Comparison of ENCODE assay signal across 8 cellular contexts in genomic region chr7:92832623-92833023, GRCh38. TPM values are rescaled to one million over a fixed set of nuclear protein-coding genes. Genes with fewer than 3 reads are reported as not detected.
DNase-seq lines count a peak whose midpoint lies in the region; ATAC-seq and TF ChIP-seq lines count a peak whose summit lies in the region.

No MANE protein-coding gene starts in this region.

- TF ChIP-seq CTCF in cardiac muscle cell (IDR thresholded peaks at IDR 0.05; ENCODE audit: low read depth, low read length) = no peak
- no peak for TF ChIP-seq CTCF in lung (IDR thresholded peaks at IDR 0.05; ENCODE audit: control extremely low read depth, extremely low read depth)

- H3K27me3 ChIP-seq in cardiac muscle cell = no peaks in the 10 kb centered on the region
- H3K27me3 ChIP-seq in lung (ENCODE audit: control insufficient read depth, insufficient read depth) = no peaks in the 10 kb centered on the region

- DNase-seq in cardiac muscle cell (ENCODE audit: low read depth in 1 of 2, low spot score in 1 of 2) (no peak), left cardiac atrium (no peak), lung (ENCODE audit: low spot score) (no peak), NCI-H82 (lab: John Stamatoyannopoulos, UW) (no peak), cerebellar cortex (ENCODE audit: low spot score) (no peak)

- H3K4me3 ChIP-seq in cardiac muscle cell (peak overlapping the region; percentile 82), lung (peak overlapping the region; percentile 82)

- WGBS in lung, 2 donors = 0 to 3% methylated on average over 17 of the region's 17 CpGs

- peak overlapping the region; percentile 99 for H3K27ac ChIP-seq in cardiac muscle cell
- H3K27ac ChIP-seq in angular gyrus (ENCODE audit: low read depth, low read length) = peak overlapping the region; percentile 82
- H3K27ac ChIP-seq in lung (ENCODE audit: low read depth in 1 of 2, low read length in 1 of 2) = peak overlapping the region; percentile 84 to 86

- H3K9me3 ChIP-seq in cardiac muscle cell (ENCODE audit: low read depth) = no peaks in the 10 kb centered on the region
- H3K9me3 ChIP-seq in lung (ENCODE audit: control insufficient read depth in 2 of 2, insufficient read depth in 1 of 2, low read length in 1 of 2) = no peaks in the 10 kb centered on the region

- intact Hi-C loops in left cardiac atrium (cut with DNase I) = loop anchor here (1.0 to 10.0 kb wide), 7 partner anchors 50 to 222 kb away; no protein-coding TSS in a partner anchor

- H3K4me1 ChIP-seq in cardiac muscle cell (ENCODE audit: low read depth) (peaks cover 36% of the 10 kb centered on the region), lung (ENCODE audit: control insufficient read depth in 2 of 2, insufficient read depth in 2 of 2, low read length in 2 of 2) (peaks cover 0 to 21% of the 10 kb centered on the region in 2 donors)

- H3K36me3 ChIP-seq in cardiac muscle cell = no peaks in the 10 kb centered on the region
- H3K36me3 ChIP-seq in lung (ENCODE audit: control insufficient read depth in 2 of 2, insufficient read depth in 2 of 2, low read length in 2 of 2) = no peaks in the 10 kb centered on the region

- no peak for ATAC-seq in left cardiac atrium
- ATAC-seq in HG03439 (IDR thresholded peaks at IDR 0.05; ENCODE audit: unreplicated experiment) = peak; percentile 1
- ATAC-seq in lung (ENCODE audit: insufficient read depth, low FRiP score) = no peak
- ATAC-seq in HG03469 (IDR thresholded peaks at IDR 0.05; ENCODE audit: unreplicated experiment) = no peak

RNA-seq across cellular contexts. Expression of gene CDK6, which starts 3.8 kb away (rescaled TPM):
- 81.6 and 98.1 TPM in 2 replicates for total RNA-seq in cardiac muscle cell
- 28.7 and 38.8 TPM in 2 replicates for polyA plus RNA-seq in cardiac muscle cell
- 10 to 100 TPM; 12.9 to 13.9 TPM for total RNA-seq in left cardiac atrium
- total RNA-seq in lung = 10 to 100 TPM; 21.0 to 66.4 TPM
- 1 to 10 TPM; 1.6 to 3.3 TPM for polyA plus RNA-seq in lung
